Comparison of ENCODE assay signal across 1 cellular context in genomic region chr18:56709463-56709862, GRCh38.
A peak's percentile ranks its signal among the peaks of the same experiment; 100 is the strongest.
TF ChIP-seq lines count a peak whose summit lies in the region.

No MANE protein-coding gene starts in this region.

TF ChIP-seq in GM12878, 131 proteins besides CTCF, POLR2A, EP300 and RAD21 (continued from another document and continues in another):
- TF ChIP-seq PBX3 (IDR thresholded peaks at IDR 0.05; ENCODE audit: insufficient replicate concordance, low read depth, low read length) (no peak), IRF3 (IDR thresholded peaks at IDR 0.05) (no peak), TCF3 (IDR thresholded peaks at IDR 0.05; ENCODE audit: borderline replicate concordance, insufficient read depth, low read depth, low read length) (no peak), PRDM15 (CRISPR knock-in tag; IDR thresholded peaks at IDR 0.05) (no peak), TCF7 (IDR thresholded peaks at IDR 0.05; ENCODE audit: borderline replicate concordance) (peak; percentile 97), ZNF687 (IDR thresholded peaks at IDR 0.05) (no peak), TBL1XR1 (IDR thresholded peaks at IDR 0.05; ENCODE audit: low read depth, low read length) (no peak), ATF7 (IDR thresholded peaks at IDR 0.05; ENCODE audit: low read depth) (peak; percentile 75), NR2F1 (conservative IDR thresholded peaks at IDR 0.05) (peak; percentile 78), NFIC (IDR thresholded peaks at IDR 0.05; ENCODE audit: low read depth, low read length) (peak; percentile 46; the same call in 1 of the 2 replicates), ZNF207 (IDR thresholded peaks at IDR 0.05; ENCODE audit: borderline replicate concordance) (no peak), JUNB (IDR thresholded peaks at IDR 0.05) (peak; percentile 93), MTA2 (IDR thresholded peaks at IDR 0.05; ENCODE audit: low read depth) (peak; percentile 58; the same call in 1 of the 2 replicates), DPF2 (IDR thresholded peaks at IDR 0.05) (peak; percentile 33; the same call in 1 of the 2 replicates), ATF2 (IDR thresholded peaks at IDR 0.05; ENCODE audit: low read length) (peak; percentile 66), REST (IDR thresholded peaks at IDR 0.05; ENCODE audit: low read depth, low read length) (no peak), HCFC1 (IDR thresholded peaks at IDR 0.05; ENCODE audit: low read length) (no peak), RAD51 (IDR thresholded peaks at IDR 0.05) (no peak), MEF2A (IDR thresholded peaks at IDR 0.05; ENCODE audit: insufficient read depth, low read depth, low read length) (no peak), BACH1 (IDR thresholded peaks at IDR 0.05; ENCODE audit: borderline replicate concordance) (no peak), MAX (IDR thresholded peaks at IDR 0.05; ENCODE audit: low read depth, low read length) (no peak), FOXM1 (IDR thresholded peaks at IDR 0.05; ENCODE audit: low read depth, low read length) (no peak), PAX8 (IDR thresholded peaks at IDR 0.05) (no peak), ZNF592 (IDR thresholded peaks at IDR 0.05) (no peak), CHD1 (IDR thresholded peaks at IDR 0.05; ENCODE audit: low read depth, low read length) (no peak), NBN (IDR thresholded peaks at IDR 0.05) (peak; percentile 46; the same call in 1 of the 2 replicates), ASH2L (IDR thresholded peaks at IDR 0.05; ENCODE audit: borderline replicate concordance, low read depth) (no peak), TCF12 (IDR thresholded peaks at IDR 0.05; ENCODE audit: low read depth, low read length) (no peak), FOS (IDR thresholded peaks at IDR 0.05; ENCODE audit: borderline replicate concordance, extremely low read depth, insufficient read length) (no peak), NRF1 (conservative IDR thresholded peaks at IDR 0.05; ENCODE audit: low read depth, low read length) (no peak), RFX5 (IDR thresholded peaks at IDR 0.05; ENCODE audit: low read depth, low read length) (no peak), SIX5 (IDR thresholded peaks at IDR 0.05; ENCODE audit: low read depth, low read length, severe bottlenecking) (no peak), BCL3 (IDR thresholded peaks at IDR 0.05; ENCODE audit: borderline replicate concordance, insufficient read depth, low read depth, low read length, poor library complexity, severe bottlenecking) (no peak), TAF1 (IDR thresholded peaks at IDR 0.05; ENCODE audit: borderline replicate concordance, low read depth, low read length) (no peak), YY1 (IDR thresholded peaks at IDR 0.05; ENCODE audit: low read depth, low read length) (0 out of 2 replicates have a peak, but pooled peaks have one; percentile 40), SMC3 (IDR thresholded peaks at IDR 0.05; ENCODE audit: borderline replicate concordance, low read length) (peak; percentile 21; the same call in 1 of the 2 replicates), RUNX3 (IDR thresholded peaks at IDR 0.05; ENCODE audit: low read length) (peak; percentile 93), JUND (IDR thresholded peaks at IDR 0.05; ENCODE audit: low read depth, low read length) (peak; percentile 83; the same call in 1 of the 2 replicates), PAX5 (IDR thresholded peaks at IDR 0.05; ENCODE audit: borderline replicate concordance, low read depth, low read length) (no peak), NR2C1 (IDR thresholded peaks at IDR 0.05) (no peak)
